In genomic region chr11:97428247-97428646, GRCh38 we compare ENCODE assay signal across 1 cellular context.
TF ChIP-seq lines count a peak whose summit lies in the region.

No MANE protein-coding gene starts in this region.

TF ChIP-seq in HepG2, 621 proteins besides CTCF, POLR2A, EP300 and RAD21 (continued from another document):
- TF ChIP-seq TIGD3 (CRISPR knock-in tag; IDR thresholded peaks at IDR 0.05; ENCODE audit: borderline replicate concordance): no peak
- TF ChIP-seq MZF1 (CRISPR knock-in tag; IDR thresholded peaks at IDR 0.05; ENCODE audit: borderline replicate concordance): no peak
- TF ChIP-seq ZNF552 (CRISPR knock-in tag; IDR thresholded peaks at IDR 0.05; ENCODE audit: borderline replicate concordance): no peak
- no peak for TF ChIP-seq KDM3A (CRISPR knock-in tag; IDR thresholded peaks at IDR 0.05; ENCODE audit: low read depth)
- no peak for TF ChIP-seq ZC3H13 (CRISPR knock-in tag; IDR thresholded peaks at IDR 0.05)
- no peak for TF ChIP-seq ZNF460 (CRISPR knock-in tag; IDR thresholded peaks at IDR 0.05; ENCODE audit: borderline replicate concordance)
- TF ChIP-seq KAT7 (CRISPR knock-in tag; IDR thresholded peaks at IDR 0.05; ENCODE audit: borderline replicate concordance): no peak
- TF ChIP-seq ASH2L (IDR thresholded peaks at IDR 0.05; ENCODE audit: insufficient read length, low read depth, low read length): no peak
